In the genomic region with DNA sequence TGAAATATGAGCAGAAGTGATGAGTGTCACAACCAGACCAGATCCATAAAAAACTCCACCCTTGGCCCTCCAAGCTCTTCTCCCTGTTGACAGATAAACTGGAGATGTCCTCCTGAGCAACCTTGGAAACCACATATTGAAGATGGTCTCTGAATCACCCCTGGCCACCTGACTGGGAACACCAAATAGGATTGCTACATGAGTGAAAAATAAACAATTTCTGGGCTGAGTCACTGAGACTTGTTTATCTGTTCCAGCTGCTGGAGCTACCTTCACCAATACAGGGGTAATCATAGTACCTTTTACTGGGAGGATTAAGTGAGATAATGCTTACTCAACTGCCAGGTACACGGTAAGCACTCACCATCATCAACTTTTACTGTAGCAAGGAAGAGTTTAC, we compare ENCODE assay signal across 1 cellular context.
TF ChIP-seq lines count a peak whose summit lies in the region.

No MANE protein-coding gene starts in this region.

TF ChIP-seq in SK-N-SH treated with all-trans-retinoic acid at 6 μM for 48 hours, 23 proteins besides CTCF, POLR2A, EP300 and RAD21 (continued from another document):
- TF ChIP-seq, protein P1, sequence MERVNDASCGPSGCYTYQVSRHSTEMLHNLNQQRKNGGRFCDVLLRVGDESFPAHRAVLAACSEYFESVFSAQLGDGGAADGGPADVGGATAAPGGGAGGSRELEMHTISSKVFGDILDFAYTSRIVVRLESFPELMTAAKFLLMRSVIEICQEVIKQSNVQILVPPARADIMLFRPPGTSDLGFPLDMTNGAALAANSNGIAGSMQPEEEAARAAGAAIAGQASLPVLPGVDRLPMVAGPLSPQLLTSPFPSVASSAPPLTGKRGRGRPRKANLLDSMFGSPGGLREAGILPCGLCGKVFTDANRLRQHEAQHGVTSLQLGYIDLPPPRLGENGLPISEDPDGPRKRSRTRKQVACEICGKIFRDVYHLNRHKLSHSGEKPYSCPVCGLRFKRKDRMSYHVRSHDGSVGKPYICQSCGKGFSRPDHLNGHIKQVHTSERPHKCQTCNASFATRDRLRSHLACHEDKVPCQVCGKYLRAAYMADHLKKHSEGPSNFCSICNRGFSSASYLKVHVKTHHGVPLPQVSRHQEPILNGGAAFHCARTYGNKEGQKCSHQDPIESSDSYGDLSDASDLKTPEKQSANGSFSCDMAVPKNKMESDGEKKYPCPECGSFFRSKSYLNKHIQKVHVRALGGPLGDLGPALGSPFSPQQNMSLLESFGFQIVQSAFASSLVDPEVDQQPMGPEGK (CRISPR knock-in tag; IDR thresholded peaks at IDR 0.05; ENCODE audit: borderline replicate concordance), result no peak
- TF ChIP-seq TCF4 (CRISPR knock-in tag; IDR thresholded peaks at IDR 0.05; ENCODE audit: borderline replicate concordance), result no peak
- TF ChIP-seq RARB (CRISPR knock-in tag; IDR thresholded peaks at IDR 0.05), result no peak
- no peak for TF ChIP-seq ZFP3 (CRISPR knock-in tag; IDR thresholded peaks at IDR 0.05)
- TF ChIP-seq, protein P2, sequence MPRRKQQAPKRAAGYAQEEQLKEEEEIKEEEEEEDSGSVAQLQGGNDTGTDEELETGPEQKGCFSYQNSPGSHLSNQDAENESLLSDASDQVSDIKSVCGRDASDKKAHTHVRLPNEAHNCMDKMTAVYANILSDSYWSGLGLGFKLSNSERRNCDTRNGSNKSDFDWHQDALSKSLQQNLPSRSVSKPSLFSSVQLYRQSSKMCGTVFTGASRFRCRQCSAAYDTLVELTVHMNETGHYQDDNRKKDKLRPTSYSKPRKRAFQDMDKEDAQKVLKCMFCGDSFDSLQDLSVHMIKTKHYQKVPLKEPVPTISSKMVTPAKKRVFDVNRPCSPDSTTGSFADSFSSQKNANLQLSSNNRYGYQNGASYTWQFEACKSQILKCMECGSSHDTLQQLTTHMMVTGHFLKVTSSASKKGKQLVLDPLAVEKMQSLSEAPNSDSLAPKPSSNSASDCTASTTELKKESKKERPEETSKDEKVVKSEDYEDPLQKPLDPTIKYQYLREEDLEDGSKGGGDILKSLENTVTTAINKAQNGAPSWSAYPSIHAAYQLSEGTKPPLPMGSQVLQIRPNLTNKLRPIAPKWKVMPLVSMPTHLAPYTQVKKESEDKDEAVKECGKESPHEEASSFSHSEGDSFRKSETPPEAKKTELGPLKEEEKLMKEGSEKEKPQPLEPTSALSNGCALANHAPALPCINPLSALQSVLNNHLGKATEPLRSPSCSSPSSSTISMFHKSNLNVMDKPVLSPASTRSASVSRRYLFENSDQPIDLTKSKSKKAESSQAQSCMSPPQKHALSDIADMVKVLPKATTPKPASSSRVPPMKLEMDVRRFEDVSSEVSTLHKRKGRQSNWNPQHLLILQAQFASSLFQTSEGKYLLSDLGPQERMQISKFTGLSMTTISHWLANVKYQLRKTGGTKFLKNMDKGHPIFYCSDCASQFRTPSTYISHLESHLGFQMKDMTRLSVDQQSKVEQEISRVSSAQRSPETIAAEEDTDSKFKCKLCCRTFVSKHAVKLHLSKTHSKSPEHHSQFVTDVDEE (CRISPR knock-in tag; IDR thresholded peaks at IDR 0.05), result no peak
- no peak for TF ChIP-seq PPARA (CRISPR knock-in tag; IDR thresholded peaks at IDR 0.05; ENCODE audit: borderline replicate concordance)
